In the genomic region with DNA sequence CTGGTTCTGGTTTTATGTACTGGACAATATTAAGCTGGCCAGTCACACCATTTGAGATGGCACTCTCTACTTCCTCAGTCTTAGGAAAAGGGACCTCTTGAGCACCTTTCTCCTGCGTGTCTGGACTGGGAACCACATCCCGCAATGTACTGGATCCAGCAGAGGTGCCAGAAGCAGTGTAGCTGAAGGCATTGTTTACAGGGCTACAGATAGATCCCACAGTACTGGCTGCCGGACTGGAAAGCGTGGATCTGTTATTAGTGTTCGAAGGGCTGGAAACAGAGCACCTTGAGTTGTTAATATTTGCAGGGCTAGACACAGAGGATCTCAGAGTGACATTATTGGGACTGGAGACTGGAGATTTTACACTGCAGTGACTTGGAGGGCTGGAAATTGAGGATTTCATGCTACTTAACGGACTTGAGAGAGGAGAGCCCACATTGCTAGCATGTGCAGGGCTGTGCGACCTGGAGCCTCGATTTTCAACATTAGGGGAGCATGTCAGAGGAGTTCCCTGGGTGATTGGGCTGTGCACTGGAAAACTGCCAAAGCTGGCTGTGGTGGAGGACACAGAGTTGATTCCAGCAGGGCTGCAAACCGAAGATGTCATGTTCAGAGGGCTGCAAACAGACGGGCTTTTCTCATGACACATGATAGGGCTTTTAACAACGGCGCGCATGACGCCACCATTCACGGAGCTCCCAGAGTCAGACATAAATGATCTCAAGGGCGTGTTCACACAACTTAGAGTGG, we compare ENCODE assay signal across 16 cellular contexts.
"Had no signal": no experiment of that assay in that cellular context is flagged by ENCODE, and none has a peak within 500 bp of the region (broad histone marks: within the 10 kb centered on the region; RNA-seq: fewer than 3 reads in every experiment).

No MANE protein-coding gene starts in this region.

- H3K27me3 ChIP-seq: dorsolateral prefrontal cortex had no signal

- ATAC-seq: activated T-helper 17 cell treated with anti-CD3 and anti-CD28 coated beads, Interleukin-2, amount 50 U/mL, for 72 hours; esophagus mucosa; SK-N-SH treated with all-trans-retinoic acid at 6 μM for 48 hours; stimulated activated memory B cell treated with anti-CD40 and anti-IgM and Interleukin-4, amounts not matched to agents 10 μg/mL and 1 μg/mL and 100 μg/mL, for 72 hours had no signal

- H3K27ac Mint-ChIP-seq: activated B cell treated with CpG ODN at 0.5 μM for 24 hours; activated CD4-positive, alpha-beta T cell treated with anti-CD3 and anti-CD28 coated beads, Interleukin-2, amount 10 ng/mL, durations not matched to agents 24 days and 14 days; activated naive CD4-positive, alpha-beta T cell treated with anti-CD3 and anti-CD28 coated beads, Interleukin-2, amount 10 ng/mL, durations not matched to agents 7 days and 5 days; activated T-helper 17 cell treated with anti-CD3 and anti-CD28 coated beads, Interleukin-2, amount 50 U/mL, for 72 hours; brain; immature natural killer cell; memory B cell; stimulated activated memory B cell treated with anti-CD40 and anti-IgM and Interleukin-4, amounts not matched to agents 10 μg/mL and 1 μg/mL and 100 μg/mL, for 72 hours; T-helper 1 cell treated with Interleukin-12 subunit alpha and Interleukin-12 subunit beta and Interleukin-4 antibody, amounts not matched to agents 30 μg/mL and 1 μg/mL, for 36 hours had no signal

- H3K27me3 Mint-ChIP-seq: activated T-helper 17 cell treated with anti-CD3 and anti-CD28 coated beads, Interleukin-2, amount 50 U/mL, for 72 hours; memory B cell; stimulated activated memory B cell treated with anti-CD40 and anti-IgM and Interleukin-4, amounts not matched to agents 10 μg/mL and 1 μg/mL and 100 μg/mL, for 72 hours had no signal

- H3K9me3 Mint-ChIP-seq: activated B cell treated with CpG ODN at 0.5 μM for 24 hours; activated CD4-positive, alpha-beta T cell treated with anti-CD3 and anti-CD28 coated beads, Interleukin-2, amount 10 ng/mL, durations not matched to agents 24 days and 14 days; activated naive CD4-positive, alpha-beta T cell treated with anti-CD3 and anti-CD28 coated beads, Interleukin-2, amount 10 ng/mL, durations not matched to agents 7 days and 5 days; activated T-helper 17 cell treated with anti-CD3 and anti-CD28 coated beads, Interleukin-2, amount 50 U/mL, for 72 hours; immature natural killer cell; memory B cell; stimulated activated memory B cell treated with anti-CD40 and anti-IgM and Interleukin-4, amounts not matched to agents 10 μg/mL and 1 μg/mL and 100 μg/mL, for 72 hours; T-helper 1 cell treated with Interleukin-12 subunit alpha and Interleukin-12 subunit beta and Interleukin-4 antibody, amounts not matched to agents 30 μg/mL and 1 μg/mL, for 36 hours had no signal

- H3K36me3 Mint-ChIP-seq: activated naive CD4-positive, alpha-beta T cell treated with anti-CD3 and anti-CD28 coated beads, Interleukin-2, amount 10 ng/mL, durations not matched to agents 7 days and 5 days; stimulated activated memory B cell treated with anti-CD40 and anti-IgM and Interleukin-4, amounts not matched to agents 10 μg/mL and 1 μg/mL and 100 μg/mL, for 72 hours had no signal

- DNase-seq: activated B cell treated with CpG ODN at 0.5 μM for 24 hours; activated CD4-positive, alpha-beta T cell treated with anti-CD3 and anti-CD28 coated beads, Interleukin-2, amount 10 ng/mL, durations not matched to agents 24 days and 14 days; activated naive CD4-positive, alpha-beta T cell treated with anti-CD3 and anti-CD28 coated beads, Interleukin-2, amount 10 ng/mL, durations not matched to agents 7 days and 5 days; immature natural killer cell; retina; small intestine; trophoblast cell had no signal

- H2AFZ ChIP-seq: parathyroid adenoma had no signal

- H3K27ac ChIP-seq: parathyroid adenoma had no signal

- H3K4me1 ChIP-seq: parathyroid adenoma had no signal

- H3K4me3 Mint-ChIP-seq: activated B cell treated with CpG ODN at 0.5 μM for 24 hours; activated CD4-positive, alpha-beta T cell treated with anti-CD3 and anti-CD28 coated beads, Interleukin-2, amount 10 ng/mL, durations not matched to agents 24 days and 14 days; activated naive CD4-positive, alpha-beta T cell treated with anti-CD3 and anti-CD28 coated beads, Interleukin-2, amount 10 ng/mL, durations not matched to agents 7 days and 5 days; immature natural killer cell; memory B cell; stimulated activated memory B cell treated with anti-CD40 and anti-IgM and Interleukin-4, amounts not matched to agents 10 μg/mL and 1 μg/mL and 100 μg/mL, for 72 hours; T-helper 1 cell treated with Interleukin-12 subunit alpha and Interleukin-12 subunit beta and Interleukin-4 antibody, amounts not matched to agents 30 μg/mL and 1 μg/mL, for 36 hours had no signal
